Comparison of ENCODE assay signal across 20 cellular contexts in genomic region chr11:36635463-36635862, GRCh38. TPM values are rescaled to one million over a fixed set of nuclear protein-coding genes. Genes with fewer than 3 reads are reported as not detected.
DNase-seq lines count a peak whose midpoint lies in the region; ATAC-seq and TF ChIP-seq lines count a peak whose summit lies in the region.
"Had no signal": no experiment of that assay in that cellular context is flagged by ENCODE, and none has a peak within 500 bp of the region (broad histone marks: within the 10 kb centered on the region; RNA-seq: fewer than 3 reads in every experiment).

No MANE protein-coding gene starts in this region.

- H3K9me3 Mint-ChIP-seq in mesothelial cell of epicardium: peaks cover 20% of the 10 kb centered on the region
- H3K9me3 Mint-ChIP-seq: GM23338 had no signal

- peaks cover 25% of the 10 kb centered on the region for H3K4me1 ChIP-seq in DND-41 (ENCODE audit: insufficient read depth, low read length)
- H3K4me1 ChIP-seq in Loucy (ENCODE audit: insufficient read depth, low read length, poor library complexity, severe bottlenecking): peaks cover 16% of the 10 kb centered on the region
- H3K4me1 ChIP-seq in rectal smooth muscle tissue (ENCODE audit: control insufficient read depth, insufficient read depth, low read length): peaks cover 24% of the 10 kb centered on the region
- no peaks in the 10 kb centered on the region for H3K4me1 ChIP-seq in mammary epithelial cell (ENCODE audit: insufficient read depth, low read length)

- H3K27ac ChIP-seq in DND-41 (ENCODE audit: low read length) (no peak overlapping the region), rectal smooth muscle tissue (ENCODE audit: low read depth, low read length) (peak overlapping the region; percentile 82), mammary epithelial cell (ENCODE audit: insufficient read depth, low read depth, low read length) (no peak overlapping the region)
- H3K27ac ChIP-seq: BLaER1 treated with 17β-estradiol and CSF1 and Interleukin-3, amounts not matched to agents 10 nM and 100 nM had no signal

- H3K27me3 Mint-ChIP-seq in mesothelial cell of epicardium (ENCODE audit: low read depth): no peaks in the 10 kb centered on the region
- H3K27me3 Mint-ChIP-seq: CD4-positive, CD25-positive, alpha-beta regulatory T cell had no signal

- CTCF ChIA-PET in mammary epithelial cell (lab: Charles Lee; ENCODE audit: low non-redundant PET): no interaction called here

- H3K27me3 ChIP-seq in DND-41 (ENCODE audit: insufficient read depth, low read length, poor library complexity) (no peaks in the 10 kb centered on the region), Loucy (ENCODE audit: insufficient read depth, low read length, poor library complexity, severe bottlenecking) (no peaks in the 10 kb centered on the region), rectal smooth muscle tissue (ENCODE audit: control insufficient read depth, insufficient read depth, low read length) (no peaks in the 10 kb centered on the region), mammary epithelial cell (ENCODE audit: insufficient read depth, low read length) (no peaks in the 10 kb centered on the region)
- H3K27me3 ChIP-seq: BLaER1 treated with 17β-estradiol and CSF1 and Interleukin-3, amounts not matched to agents 10 nM and 100 nM had no signal

- intact Hi-C loops in mammary epithelial cell (cut with micrococcal nuclease): no loop called here

- 95% methylated on average over 3 of the region's 3 CpGs for WGBS in mammary epithelial cell (ENCODE audit: low coverage, missing lambda C conversion rate)

- H4K20me1 ChIP-seq in DND-41 (ENCODE audit: insufficient read depth, low read length) (no peaks in the 10 kb centered on the region), Loucy (ENCODE audit: insufficient read depth, low read length, poor library complexity, severe bottlenecking) (no peaks in the 10 kb centered on the region), mammary epithelial cell (ENCODE audit: insufficient read depth, low read length) (no peaks in the 10 kb centered on the region)
- H4K20me1 ChIP-seq: BLaER1 treated with 17β-estradiol and CSF1 and Interleukin-3, amounts not matched to agents 10 nM and 100 nM had no signal

- no peaks in the 10 kb centered on the region for H3K9me2 ChIP-seq in Loucy (replicated peaks; ENCODE audit: low read depth, low read length)

- H3K79me2 ChIP-seq in DND-41 (ENCODE audit: insufficient read depth, low read length) (no peaks in the 10 kb centered on the region), Loucy (ENCODE audit: insufficient read depth, low read length) (no peaks in the 10 kb centered on the region), mammary epithelial cell (ENCODE audit: insufficient read depth, low read length) (no peaks in the 10 kb centered on the region)

- H3K4me3 ChIP-seq in DND-41 (ENCODE audit: low read depth in 1 of 2, low read length in 2 of 2) (no peak overlapping the region), Loucy (ENCODE audit: low read length, poor library complexity, severe bottlenecking) (no peak overlapping the region), rectal smooth muscle tissue (ENCODE audit: low read length) (no peak overlapping the region), mammary epithelial cell (replicated peaks in 1 of 3; ENCODE audit: insufficient read depth in 1 of 3, low read depth in 2 of 3, low read length in 3 of 3) (no peak overlapping the region)
- H3K4me3 ChIP-seq: BLaER1 treated with 17β-estradiol and CSF1 and Interleukin-3, amounts not matched to agents 10 nM and 100 nM; GM12878; GM23338 had no signal

- H3K4me3 Mint-ChIP-seq in mesothelial cell of epicardium: no peak overlapping the region
- H3K4me3 Mint-ChIP-seq: CD4-positive, CD25-positive, alpha-beta regulatory T cell; GM23338 had no signal

- ATAC-seq in DND-41 (ENCODE audit: insufficient read depth, low read depth) (no peak), HG03196 (IDR thresholded peaks at IDR 0.05; ENCODE audit: unreplicated experiment) (no peak), HG03460 (IDR thresholded peaks at IDR 0.05; ENCODE audit: unreplicated experiment) (no peak)
- ATAC-seq: GM12878, GM23338 had no signal

- no peaks in the 10 kb centered on the region for H3F3A ChIP-seq in Loucy (ENCODE audit: low read depth)

- H3K9me3 ChIP-seq in DND-41 (ENCODE audit: insufficient read depth, low read length, severe bottlenecking) (no peaks in the 10 kb centered on the region), Loucy (ENCODE audit: insufficient read depth, low read depth, low read length) (no peaks in the 10 kb centered on the region), mammary epithelial cell (replicated peaks; ENCODE audit: insufficient read depth, low read length) (no peaks in the 10 kb centered on the region)

- H3K27ac Mint-ChIP-seq in mesothelial cell of epicardium: peak overlapping the region; percentile 54
- H3K27ac Mint-ChIP-seq: CD4-positive, CD25-positive, alpha-beta regulatory T cell; GM23338 had no signal

- no TSS peak for BruUV-seq in mammary epithelial cell (replicated peaks; lab: Mats Ljungman, UMichigan)

- H3K36me3 ChIP-seq in DND-41 (ENCODE audit: insufficient read depth, low read length) (no peaks in the 10 kb centered on the region), Loucy (ENCODE audit: insufficient read depth, low read length) (no peaks in the 10 kb centered on the region), rectal smooth muscle tissue (ENCODE audit: control insufficient read depth, insufficient read depth, low read length) (no peaks in the 10 kb centered on the region), mammary epithelial cell (ENCODE audit: insufficient read depth, low read length) (no peaks in the 10 kb centered on the region)

- 0 out of 2 replicates have a peak overlapping the region, but pooled peaks have one; percentile 16 for H2AFZ ChIP-seq in DND-41 (ENCODE audit: low read depth, low read length)
- 0 out of 2 replicates have a peak overlapping the region, but pooled peaks have one; percentile 3 for H2AFZ ChIP-seq in Loucy (ENCODE audit: low read length)
- no peak overlapping the region for H2AFZ ChIP-seq in mammary epithelial cell (ENCODE audit: low read depth, low read length)
- H2AFZ ChIP-seq: GM23338 had no signal

- peaks cover 55% of the 10 kb centered on the region for H3K36me3 Mint-ChIP-seq in mesothelial cell of epicardium

- in situ Hi-C loops in mammary epithelial cell (cut with MboI; ENCODE audit: low sequenced_read_pairs in 2 of 2): no loop called here

- H3K4me2 ChIP-seq in DND-41 (ENCODE audit: insufficient read depth, low read length) (no peak overlapping the region), Loucy (ENCODE audit: low read depth, low read length, poor library complexity, severe bottlenecking) (no peak overlapping the region), mammary epithelial cell (ENCODE audit: insufficient read depth, low read depth, low read length) (no peak overlapping the region)
- H3K4me2 ChIP-seq: BLaER1 treated with 17β-estradiol and CSF1 and Interleukin-3, amounts not matched to agents 10 nM and 100 nM; GM23338 had no signal

- DNase-seq in DND-41 (no peak), mesothelial cell of epicardium (ENCODE audit: low spot score in 2 of 2, unreplicated experiment in 2 of 2) (no peak), mammary epithelial cell (no peak)
- DNase-seq in activated CD4-positive, CD25-positive, alpha-beta regulatory T cell (lab: John Stamatoyannopoulos, UW): no peak
- DNase-seq: ACHN; CD4-positive, CD25-positive, alpha-beta regulatory T cell; DMS53; H7; IMR-90 had no signal

- H3K4me1 Mint-ChIP-seq in mesothelial cell of epicardium: peaks cover 15% of the 10 kb centered on the region
- H3K4me1 Mint-ChIP-seq: CD4-positive, CD25-positive, alpha-beta regulatory T cell; GM23338 had no signal

- no peak for TF ChIP-seq CTCF in DND-41 (IDR thresholded peaks at IDR 0.05; ENCODE audit: borderline replicate concordance, extremely low read depth, low read length, poor library complexity, severe bottlenecking)
- TF ChIP-seq CTCF in Loucy (conservative IDR thresholded peaks at IDR 0.05; ENCODE audit: low read length): no peak
- TF ChIP-seq CTCF in mesothelial cell of epicardium (IDR thresholded peaks at IDR 0.05; ENCODE audit: unreplicated experiment): no peak
- TF ChIP-seq CTCF in mammary epithelial cell (conservative IDR thresholded peaks at IDR 0.05 in 1 of 2, IDR thresholded peaks at IDR 0.05 in 1 of 2; ENCODE audit: extremely low read depth in 1 of 2, insufficient read depth in 1 of 2, low read depth in 1 of 2, low read length in 2 of 2): no peak

- dilution Hi-C loops in mammary epithelial cell (cut with HindIII; ENCODE audit: low sequenced_read_pairs): no loop called here

- H3K9ac ChIP-seq in DND-41 (ENCODE audit: low read depth, low read length) (no peak overlapping the region), Loucy (ENCODE audit: low read depth, low read length, poor library complexity, severe bottlenecking) (no peak overlapping the region), rectal smooth muscle tissue (ENCODE audit: low read length) (no peak overlapping the region), mammary epithelial cell (ENCODE audit: insufficient read depth, low read length) (no peak overlapping the region)
- H3K9ac ChIP-seq: BLaER1 treated with 17β-estradiol and CSF1 and Interleukin-3, amounts not matched to agents 10 nM and 100 nM had no signal

RNA-seq across cellular contexts. Expression of gene RAG2, which starts 37.4 kb away (rescaled TPM):
- total RNA-seq in mesothelial cell of epicardium: not detected in 3 replicates
- not detected for total RNA-seq in mammary epithelial cell
- not detected for polyA plus RNA-seq in mammary epithelial cell
- polyA minus RNA-seq in mammary epithelial cell: not detected
- total RNA-seq: A172; CD4-positive, CD25-positive, alpha-beta regulatory T cell; Daoy; G401; GM12878; GM23338; H7; HT-29; IMR-90 had no signal
- polyA plus RNA-seq: CD4-positive, CD25-positive, alpha-beta regulatory T cell; GM12878; GM23338; IMR-90 had no signal

RNA-seq across cellular contexts. Expression of gene IFTAP, which starts 41.2 kb away (rescaled TPM):
- total RNA-seq in mesothelial cell of epicardium: 31.7 to 40.5 TPM (median 34.0 TPM) in 3 replicates
- total RNA-seq in mammary epithelial cell: 1 to 10 TPM; 9.0 to 9.3 TPM
- 11.3 TPM for polyA plus RNA-seq in mammary epithelial cell
- 12.7 TPM for polyA minus RNA-seq in mammary epithelial cell
- total RNA-seq: CD4-positive, CD25-positive, alpha-beta regulatory T cell had no signal
